20 cellular contexts compared by ENCODE assay signal in the genomic region with DNA sequence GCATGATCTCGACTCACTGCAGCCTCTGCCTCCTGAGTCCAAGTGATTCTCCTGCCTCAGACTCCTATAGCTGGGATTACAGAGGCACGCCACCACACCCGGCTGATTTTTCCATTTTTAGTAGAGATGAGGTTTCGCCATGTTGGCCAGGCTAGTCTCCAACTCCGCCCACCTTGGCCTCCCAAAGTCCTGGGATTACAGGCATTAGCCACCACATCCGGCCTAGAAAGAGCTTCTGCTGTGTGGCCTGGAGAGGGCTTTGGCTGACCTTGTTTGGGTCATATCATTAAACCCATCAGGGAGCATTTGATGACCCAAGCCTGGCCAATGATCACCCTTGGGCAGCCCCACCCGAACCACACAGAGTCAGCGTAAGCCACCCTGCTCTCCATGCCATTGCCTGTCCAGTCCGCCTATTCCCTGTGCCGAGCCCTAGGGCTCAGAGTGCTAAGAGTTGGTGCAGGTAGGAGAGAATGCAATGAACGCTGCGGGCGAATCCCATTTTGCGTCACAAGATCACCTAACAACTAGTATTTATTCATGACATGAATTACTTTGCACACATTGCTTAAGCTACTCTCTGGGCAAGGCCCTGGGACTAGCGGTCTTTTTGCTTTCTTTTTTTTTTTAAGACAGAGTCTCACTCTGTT.
"Had no signal": no experiment of that assay in that cellular context is flagged by ENCODE, and none has a peak within 500 bp of the region (broad histone marks: within the 10 kb centered on the region; RNA-seq: fewer than 3 reads in every experiment).

No MANE protein-coding gene starts in this region.

- H3K27ac Mint-ChIP-seq: activated naive CD4-positive, alpha-beta T cell treated with anti-CD3 and anti-CD28 coated beads, Interleukin-2, amount 50 U/mL, for 72 hours; activated T-helper 17 cell treated with anti-CD3 and anti-CD28 coated beads, Interleukin-2, amount 50 U/mL, for 72 hours; mesothelial cell of epicardium; natural killer cell had no signal

- H3K9me3 ChIP-seq: gastrocnemius medialis, neutrophil, pancreas, psoas muscle, right atrium auricular region, upper lobe of right lung had no signal

- H3K4me3 ChIP-seq: gastrocnemius medialis, pancreas, psoas muscle, right atrium auricular region, upper lobe of right lung had no signal

- H3K36me3 Mint-ChIP-seq: activated naive CD4-positive, alpha-beta T cell treated with anti-CD3 and anti-CD28 coated beads, Interleukin-2, amount 50 U/mL, for 72 hours; mesothelial cell of epicardium; natural killer cell had no signal

- H3K4me3 Mint-ChIP-seq: activated T-helper 17 cell treated with anti-CD3 and anti-CD28 coated beads, Interleukin-2, amount 50 U/mL, for 72 hours; mesothelial cell of epicardium; natural killer cell had no signal

- H3K4me1 ChIP-seq: gastrocnemius medialis, pancreas, psoas muscle, upper lobe of right lung had no signal

- H3K27ac ChIP-seq: gastrocnemius medialis, neutrophil, pancreas, psoas muscle, right atrium auricular region, upper lobe of right lung had no signal

- DNase-seq: activated T-cell treated with anti-CD3 and anti-CD28 coated beads, Interleukin-2, amount 50 U/mL, for 1 hour; central memory CD4-positive, alpha-beta T cell; effector memory CD4-positive, alpha-beta T cell; gastrocnemius medialis; hypothalamus; left ventricle myocardium superior; mammary epithelial cell; natural killer cell; pancreas; psoas muscle; stimulated activated CD4-positive, alpha-beta T cell treated with anti-CD3 and anti-CD28 coated beads, Interleukin-4, amount 100 ng/mL, for 24 hours; stimulated activated naive CD8-positive, alpha-beta T cell treated with anti-CD3 and anti-CD28 coated beads, Interleukin-15, Interleukin-2, amounts not matched to agents 100 U/mL and 50 U/mL, for 24 hours; T-helper 2 cell; upper lobe of right lung had no signal

- H3K36me3 ChIP-seq: gastrocnemius medialis, neutrophil, pancreas, right atrium auricular region, upper lobe of right lung had no signal

- H3K4me1 Mint-ChIP-seq: activated T-helper 17 cell treated with anti-CD3 and anti-CD28 coated beads, Interleukin-2, amount 50 U/mL, for 72 hours; natural killer cell had no signal

- H3K9me3 Mint-ChIP-seq: activated naive CD4-positive, alpha-beta T cell treated with anti-CD3 and anti-CD28 coated beads, Interleukin-2, amount 50 U/mL, for 72 hours; activated T-helper 17 cell treated with anti-CD3 and anti-CD28 coated beads, Interleukin-2, amount 50 U/mL, for 72 hours; mesothelial cell of epicardium; natural killer cell had no signal

- ATAC-seq: activated naive CD4-positive, alpha-beta T cell treated with anti-CD3 and anti-CD28 coated beads, Interleukin-2, amount 50 U/mL, for 72 hours; activated T-helper 17 cell treated with anti-CD3 and anti-CD28 coated beads, Interleukin-2, amount 50 U/mL, for 72 hours; esophagus mucosa; gastrocnemius medialis; left ventricle myocardium superior; natural killer cell; pancreas; psoas muscle; stimulated activated naive CD8-positive, alpha-beta T cell treated with anti-CD3 and anti-CD28 coated beads, Interleukin-15, Interleukin-2, amounts not matched to agents 100 U/mL and 50 U/mL, for 24 hours; upper lobe of right lung had no signal

- H3K27me3 ChIP-seq: pancreas, right atrium auricular region, upper lobe of right lung had no signal
